ENCODE assay signal across 7 cellular contexts in genomic region chr11:72333657-72334056, GRCh38.
A peak's percentile ranks its signal among the peaks of the same experiment; 100 is the strongest.
DNase-seq lines count a peak whose midpoint lies in the region; ATAC-seq lines count a peak whose summit lies in the region.

No MANE protein-coding gene starts in this region.

- peaks cover 30% of the 10 kb centered on the region for H3K4me1 Mint-ChIP-seq in T-helper 2 cell treated with Interferon-gamma antibody and Interleukin-4, amounts not matched to agents 5 μg/mL and 100 μg/mL, for 36 hours (ENCODE audit: low read depth)

- no peaks in the 10 kb centered on the region for H3K27me3 Mint-ChIP-seq in T-helper 2 cell treated with Interferon-gamma antibody and Interleukin-4, amounts not matched to agents 5 μg/mL and 100 μg/mL, for 36 hours (ENCODE audit: low read depth)

- in situ Hi-C loops in KBM-7 (cut with MboI; ENCODE audit: low pct_unique_long_range_greater_than_20kb, low sequenced_read_pairs) = no loop called here

- H3K36me3 Mint-ChIP-seq in T-helper 2 cell treated with Interferon-gamma antibody and Interleukin-4, amounts not matched to agents 5 μg/mL and 100 μg/mL, for 36 hours (ENCODE audit: low read depth) = peaks cover 10% of the 10 kb centered on the region

- H3K27ac Mint-ChIP-seq in T-helper 2 cell treated with Interferon-gamma antibody and Interleukin-4, amounts not matched to agents 5 μg/mL and 100 μg/mL, for 36 hours = peak overlapping the region; percentile 80

- ATAC-seq in GM19397 (IDR thresholded peaks at IDR 0.05; ENCODE audit: unreplicated experiment) = no peak

- H3K9me3 Mint-ChIP-seq in T-helper 2 cell treated with Interferon-gamma antibody and Interleukin-4, amounts not matched to agents 5 μg/mL and 100 μg/mL, for 36 hours = no peaks in the 10 kb centered on the region

- H3K4me3 Mint-ChIP-seq in T-helper 2 cell treated with Interferon-gamma antibody and Interleukin-4, amounts not matched to agents 5 μg/mL and 100 μg/mL, for 36 hours = peak overlapping the region; percentile 35

- peak; percentile 90 for DNase-seq in KBM-7
- peak; percentile 46 for DNase-seq in T-helper 2 cell treated with Interferon-gamma antibody and Interleukin-4, amounts not matched to agents 5 μg/mL and 100 μg/mL, for 36 hours (ENCODE audit: low spot score)
- peak; percentile 75 for DNase-seq in ecto neural progenitor cell (ENCODE audit: low spot score)
- DNase-seq in stimulated activated CD4-positive, alpha-beta T cell treated with anti-CD3 and anti-CD28 coated beads, Interleukin-1b, Interleukin-23, amount 100 ng/mL, for 48 hours = peak; percentile 14
- DNase-seq in D341Med (ENCODE audit: low spot score) = no peak
- no peak for DNase-seq in SHP77 (lab: John Stamatoyannopoulos, UW)

Comparison
In these comparisons a context has a peak if more than half of its experiments do, and no peak if none do; other contexts are left out.
1. DNase-seq: peak in KBM-7 (single experiment), T-helper 2 cell treated with Interferon-gamma antibody and Interleukin-4, amounts not matched to agents 5 μg/mL and 100 μg/mL, for 36 hours (single experiment), ecto neural progenitor cell (single experiment) and stimulated activated CD4-positive, alpha-beta T cell treated with anti-CD3 and anti-CD28 coated beads, Interleukin-1b, Interleukin-23, amount 100 ng/mL, for 48 hours (single experiment); none in D341Med (single experiment) and SHP77 (0 of 2).